29 cellular contexts compared by ENCODE assay signal in genomic region chr11:16863382-16863781, GRCh38.
A peak's percentile ranks its signal among the peaks of the same experiment; 100 is the strongest.
DNase-seq lines count a peak whose midpoint lies in the region; ATAC-seq and TF ChIP-seq lines count a peak whose summit lies in the region.
"Had no signal": no experiment of that assay in that cellular context is flagged by ENCODE, and none has a peak within 500 bp of the region (broad histone marks: within the 10 kb centered on the region; RNA-seq: fewer than 3 reads in every experiment).

No MANE protein-coding gene starts in this region.

- H3K9me3 ChIP-seq in heart right ventricle: no peaks in the 10 kb centered on the region
- H3K9me3 ChIP-seq: colonic mucosa, HAP-1, lower lobe of right lung, mucosa of descending colon, thyroid gland had no signal

- peaks cover 0 to 8% (median 0%) of the 10 kb centered on the region in 9 donors for H3K36me3 ChIP-seq in heart right ventricle
- H3K36me3 ChIP-seq: colonic mucosa, HAP-1, lower lobe of right lung, thyroid gland had no signal

- H3K4me1 Mint-ChIP-seq in stimulated activated naive CD8-positive, alpha-beta T cell treated with anti-CD3 and anti-CD28 coated beads, Interleukin-15, Interleukin-2, amounts not matched to agents 100 ng/mL and 50 ng/mL, for 24 hours (ENCODE audit: low read depth): peaks cover 28% of the 10 kb centered on the region
- peaks cover 22% of the 10 kb centered on the region for H3K4me1 Mint-ChIP-seq in stimulated activated naive CD8-positive, alpha-beta T cell treated with anti-CD3 and anti-CD28 coated beads, Interleukin-15, amount 100 ng/mL, for 72 hours
- H3K4me1 Mint-ChIP-seq in mesothelial cell of epicardium (peaks cover 36% of the 10 kb centered on the region), type B pancreatic cell (ENCODE audit: unreplicated experiment) (peaks cover 26% of the 10 kb centered on the region)
- H3K4me1 Mint-ChIP-seq: activated naive CD4-positive, alpha-beta T cell treated with anti-CD3 and anti-CD28 coated beads, Interleukin-2, amount 10 ng/mL, durations not matched to agents 7 days and 5 days had no signal

- ATAC-seq in stimulated activated naive CD8-positive, alpha-beta T cell treated with anti-CD3 and anti-CD28 coated beads, Interleukin-15, amount 100 ng/mL, for 72 hours: no peak
- ATAC-seq in heart right ventricle (peak; percentile 50 to 91 (median 82)), HG03025 (IDR thresholded peaks at IDR 0.05; ENCODE audit: low FRiP score, unreplicated experiment) (no peak)
- ATAC-seq: lower lobe of right lung; natural killer cell treated with Interleukin-12 subunit alpha and Interleukin-12 subunit beta and Interleukin-15 and Interleukin-18, amount 100 ng/mL, for 72 hours; PC-3; stimulated activated naive CD8-positive, alpha-beta T cell treated with anti-CD3 and anti-CD28 coated beads, Interleukin-15, Interleukin-2, amounts not matched to agents 100 U/mL and 50 U/mL, for 24 hours had no signal

- H3K9me3 Mint-ChIP-seq in stimulated activated naive CD8-positive, alpha-beta T cell treated with anti-CD3 and anti-CD28 coated beads, Interleukin-15, Interleukin-2, amounts not matched to agents 100 ng/mL and 50 ng/mL, for 24 hours: peaks cover 4% of the 10 kb centered on the region
- H3K9me3 Mint-ChIP-seq in stimulated activated naive CD8-positive, alpha-beta T cell treated with anti-CD3 and anti-CD28 coated beads, Interleukin-15, amount 100 ng/mL, for 72 hours: peaks cover 7 to 8% of the 10 kb centered on the region in 2 donors
- H3K9me3 Mint-ChIP-seq in mesothelial cell of epicardium (no peaks in the 10 kb centered on the region), type B pancreatic cell (no peaks in the 10 kb centered on the region)
- H3K9me3 Mint-ChIP-seq: activated naive CD4-positive, alpha-beta T cell treated with anti-CD3 and anti-CD28 coated beads, Interleukin-2, amount 10 ng/mL, durations not matched to agents 7 days and 5 days; CD4-positive, alpha-beta T cell had no signal

- no peak overlapping the region for H3K4me3 Mint-ChIP-seq in stimulated activated naive CD8-positive, alpha-beta T cell treated with anti-CD3 and anti-CD28 coated beads, Interleukin-15, Interleukin-2, amounts not matched to agents 100 ng/mL and 50 ng/mL, for 24 hours
- no peak overlapping the region for H3K4me3 Mint-ChIP-seq in stimulated activated naive CD8-positive, alpha-beta T cell treated with anti-CD3 and anti-CD28 coated beads, Interleukin-15, amount 100 ng/mL, for 72 hours
- H3K4me3 Mint-ChIP-seq in mesothelial cell of epicardium (no peak overlapping the region), type B pancreatic cell (peak overlapping the region; percentile 63)
- H3K4me3 Mint-ChIP-seq: activated CD4-positive, alpha-beta memory T cell treated with anti-CD3 and anti-CD28 coated beads for 36 hours; activated naive CD4-positive, alpha-beta T cell treated with anti-CD3 and anti-CD28 coated beads, Interleukin-2, amount 10 ng/mL, durations not matched to agents 7 days and 5 days; activated T-helper 1 cell treated with anti-CD3 and anti-CD28 coated beads, Interleukin-12 subunit alpha, Interleukin-12 subunit beta, Interleukin-2, Interleukin-4 antibody, amounts not matched to agents 30 ng/mL and 10 ng/mL and 1 ng/mL, durations not matched to agents 14 hours and 24 hours and 36 hours; CD4-positive, alpha-beta T cell; natural killer cell treated with Interleukin-12 subunit alpha and Interleukin-12 subunit beta and Interleukin-15 and Interleukin-18, amount 100 ng/mL, for 72 hours had no signal

- WGBS in heart right ventricle, 2 donors: 31 to 43% methylated on average over 10 of the region's 10 CpGs

- H3K36me3 Mint-ChIP-seq in stimulated activated naive CD8-positive, alpha-beta T cell treated with anti-CD3 and anti-CD28 coated beads, Interleukin-15, Interleukin-2, amounts not matched to agents 100 ng/mL and 50 ng/mL, for 24 hours (ENCODE audit: low read depth): peaks cover 18% of the 10 kb centered on the region
- H3K36me3 Mint-ChIP-seq in mesothelial cell of epicardium (peaks cover 3% of the 10 kb centered on the region), type B pancreatic cell (peaks cover 2% of the 10 kb centered on the region)
- H3K36me3 Mint-ChIP-seq: activated naive CD4-positive, alpha-beta T cell treated with anti-CD3 and anti-CD28 coated beads, Interleukin-2, amount 10 ng/mL, durations not matched to agents 7 days and 5 days; natural killer cell treated with Interleukin-12 subunit alpha and Interleukin-12 subunit beta and Interleukin-15 and Interleukin-18, amount 100 ng/mL, for 72 hours had no signal

- TF ChIP-seq CTCF in heart right ventricle (IDR thresholded peaks at IDR 0.05): no peak
- TF ChIP-seq CTCF in mesothelial cell of epicardium (IDR thresholded peaks at IDR 0.05; ENCODE audit: unreplicated experiment): no peak
- TF ChIP-seq CTCF in type B pancreatic cell (conservative IDR thresholded peaks at IDR 0.05): no peak

- peaks cover 0 to 56% (median 33%) of the 10 kb centered on the region in 9 donors for H3K4me1 ChIP-seq in heart right ventricle
- H3K4me1 ChIP-seq: colonic mucosa, HAP-1, lower lobe of right lung, thyroid gland had no signal

- DNase-seq in stimulated activated naive CD8-positive, alpha-beta T cell treated with anti-CD3 and anti-CD28 coated beads, Interleukin-15, amount 100 ng/mL, for 72 hours: no peak
- peak; percentile 22 to 52 for DNase-seq in heart right ventricle
- DNase-seq in mesothelial cell of epicardium (ENCODE audit: low spot score in 2 of 2, unreplicated experiment in 2 of 2): peak; percentile 21 to 52
- DNase-seq in type B pancreatic cell (ENCODE audit: extremely low spot score, unreplicated experiment): no peak
- no peak for DNase-seq in NCI-H187 treated with DMSO at 0.1 percent for 48 hours (lab: John Stamatoyannopoulos, UW)
- DNase-seq in activated CD4-positive, CD25-positive, alpha-beta regulatory T cell (lab: John Stamatoyannopoulos, UW): no peak
- DNase-seq: activated CD4-positive, alpha-beta memory T cell treated with anti-CD3 and anti-CD28 coated beads for 36 hours; activated CD4-positive, alpha-beta T cell treated with anti-CD3 and anti-CD28 coated beads for 1 hour; activated naive CD4-positive, alpha-beta T cell treated with anti-CD3 and anti-CD28 coated beads, Interleukin-2, amount 10 ng/mL, durations not matched to agents 7 days and 5 days; amygdala; CD4-positive, alpha-beta T cell; colonic mucosa; effector CD8-positive, alpha-beta T cell; kidney; lower lobe of right lung; mucosa of descending colon; NCI-H2029; NCI-H526 treated with DMSO at 0.1 percent for 48 hours; NK-92 treated with Interleukin-12 subunit alpha and Interleukin-12 subunit beta, amount 100 ng/mL, for 24 hours; PC-3; stimulated activated CD4-positive, alpha-beta T cell treated with anti-CD3 and anti-CD28 coated beads, Interleukin-1b, Interleukin-23, amount 100 ng/mL, for 48 hours; stimulated activated naive CD8-positive, alpha-beta T cell treated with anti-CD3 and anti-CD28 coated beads, Interleukin-15, Interleukin-2, amounts not matched to agents 100 U/mL and 50 U/mL, for 24 hours; T-helper 2 cell; thyroid gland had no signal

- no peaks in the 10 kb centered on the region for H3K27me3 ChIP-seq in heart right ventricle
- H3K27me3 ChIP-seq: colonic mucosa, thyroid gland had no signal

- intact Hi-C loops in heart right ventricle (cut with DNase I): no loop called here

- peak overlapping the region in 6 of 10 donors; percentile 14 to 68 (median 61) for H3K27ac ChIP-seq in heart right ventricle
- H3K27ac ChIP-seq: colonic mucosa, lower lobe of right lung, thyroid gland had no signal

- H3K27me3 Mint-ChIP-seq in stimulated activated naive CD8-positive, alpha-beta T cell treated with anti-CD3 and anti-CD28 coated beads, Interleukin-15, Interleukin-2, amounts not matched to agents 100 ng/mL and 50 ng/mL, for 24 hours: peaks cover 16% of the 10 kb centered on the region
- peaks cover 12% of the 10 kb centered on the region for H3K27me3 Mint-ChIP-seq in stimulated activated naive CD8-positive, alpha-beta T cell treated with anti-CD3 and anti-CD28 coated beads, Interleukin-15, amount 100 ng/mL, for 72 hours
- H3K27me3 Mint-ChIP-seq in mesothelial cell of epicardium (ENCODE audit: low read depth) (no peaks in the 10 kb centered on the region), type B pancreatic cell (no peaks in the 10 kb centered on the region)
- H3K27me3 Mint-ChIP-seq: CD4-positive, alpha-beta T cell had no signal

- no peak overlapping the region for H3K4me3 ChIP-seq in heart right ventricle
- H3K4me3 ChIP-seq: colonic mucosa, HAP-1, lower lobe of right lung, mucosa of descending colon, thyroid gland had no signal

- H3K27ac Mint-ChIP-seq in stimulated activated naive CD8-positive, alpha-beta T cell treated with anti-CD3 and anti-CD28 coated beads, Interleukin-15, Interleukin-2, amounts not matched to agents 100 ng/mL and 50 ng/mL, for 24 hours: peak overlapping the region; percentile 45
- no peak overlapping the region for H3K27ac Mint-ChIP-seq in stimulated activated naive CD8-positive, alpha-beta T cell treated with anti-CD3 and anti-CD28 coated beads, Interleukin-15, amount 100 ng/mL, for 72 hours
- peak overlapping the region; percentile 57 for H3K27ac Mint-ChIP-seq in mesothelial cell of epicardium
- H3K27ac Mint-ChIP-seq in type B pancreatic cell: peak overlapping the region; percentile 87
- H3K27ac Mint-ChIP-seq: activated CD4-positive, alpha-beta memory T cell treated with anti-CD3 and anti-CD28 coated beads for 36 hours; activated naive CD4-positive, alpha-beta T cell treated with anti-CD3 and anti-CD28 coated beads, Interleukin-2, amount 10 ng/mL, durations not matched to agents 7 days and 5 days; activated T-helper 1 cell treated with anti-CD3 and anti-CD28 coated beads, Interleukin-12 subunit alpha, Interleukin-12 subunit beta, Interleukin-2, Interleukin-4 antibody, amounts not matched to agents 30 ng/mL and 10 ng/mL and 1 ng/mL, durations not matched to agents 14 hours and 24 hours and 36 hours; CD4-positive, alpha-beta T cell; natural killer cell treated with Interleukin-12 subunit alpha and Interleukin-12 subunit beta and Interleukin-15 and Interleukin-18, amount 100 ng/mL, for 72 hours had no signal

Comparison
In these comparisons a context has a peak if more than half of its experiments do, and no peak if none do; other contexts are left out.
1. H3K27ac Mint-ChIP-seq: peak in stimulated activated naive CD8-positive, alpha-beta T cell treated with anti-CD3 and anti-CD28 coated beads, Interleukin-15, Interleukin-2, amounts not matched to agents 100 ng/mL and 50 ng/mL, for 24 hours (single experiment), mesothelial cell of epicardium (single experiment) and type B pancreatic cell (single experiment); none in stimulated activated naive CD8-positive, alpha-beta T cell treated with anti-CD3 and anti-CD28 coated beads, Interleukin-15, amount 100 ng/mL, for 72 hours (0 of 2).
2. ATAC-seq: peak in heart right ventricle (8 of 8); none in stimulated activated naive CD8-positive, alpha-beta T cell treated with anti-CD3 and anti-CD28 coated beads, Interleukin-15, amount 100 ng/mL, for 72 hours (single experiment) and HG03025 (single experiment).
3. DNase-seq: peak in heart right ventricle (2 of 2) and mesothelial cell of epicardium (2 of 2); none in stimulated activated naive CD8-positive, alpha-beta T cell treated with anti-CD3 and anti-CD28 coated beads, Interleukin-15, amount 100 ng/mL, for 72 hours (0 of 2), type B pancreatic cell (single experiment), NCI-H187 treated with DMSO at 0.1 percent for 48 hours (single experiment) and activated CD4-positive, CD25-positive, alpha-beta regulatory T cell (0 of 4).